ENCODE assay signal across 23 cellular contexts in genomic region chr1:196546272-196547245, GRCh38.
DNase-seq lines count a peak whose midpoint lies in the region; ATAC-seq, FAIRE-seq and TF ChIP-seq lines count a peak whose summit lies in the region.
"Had no signal": no experiment of that assay in that cellular context is flagged by ENCODE, and none has a peak within 500 bp of the region (broad histone marks: within the 10 kb centered on the region; RNA-seq: fewer than 3 reads in every experiment).

No MANE protein-coding gene starts in this region.

- POLR2A ChIA-PET in HepG2 (lab: Yijun Ruan, JAX), result interaction anchor here (0.5 kb wide), 1 partner anchor 110 kb away, joined by 3 read pairs; no protein-coding TSS in a partner anchor

- 49% methylated on average over 3 of the region's 3 CpGs for WGBS in liver
- 27% methylated on average over 3 of the region's 3 CpGs for WGBS in HepG2 (ENCODE audit: low lambda C conversion rate)

- no peak overlapping the region for H3K4me2 ChIP-seq in HepG2 (ENCODE audit: low read depth, low read length)

- no peaks in the 10 kb centered on the region for H4K20me1 ChIP-seq in HepG2 (ENCODE audit: insufficient read depth, low read length)

- H3K4me3 ChIP-seq in liver (ENCODE audit: low read depth in 1 of 3, low read length in 3 of 3) (no peak overlapping the region), HepG2 (replicated peaks in 1 of 3; ENCODE audit: insufficient read depth in 1 of 3, low read depth in 2 of 3, low read length in 3 of 3) (no peak overlapping the region)
- H3K4me3 ChIP-seq: esophagus squamous epithelium, psoas muscle, upper lobe of left lung had no signal

- TF ChIP-seq EP300 in HepG2 (IDR thresholded peaks at IDR 0.05; ENCODE audit: low read depth in 2 of 2, low read length in 2 of 2), result no peak
- TF ChIP-seq EP300 in HepG2 (CRISPR knock-in tag; IDR thresholded peaks at IDR 0.05; ENCODE audit: borderline replicate concordance), result no peak

- H3K27me3 ChIP-seq in liver (ENCODE audit: control insufficient read depth in 4 of 4, insufficient read depth in 4 of 4, low read length in 3 of 4) (no peaks in the 10 kb centered on the region), HepG2 (ENCODE audit: control insufficient read depth in 1 of 2, insufficient read depth in 2 of 2, low read length in 2 of 2) (no peaks in the 10 kb centered on the region)
- H3K27me3 ChIP-seq: esophagus squamous epithelium, upper lobe of left lung had no signal

- TF ChIP-seq CTCF in liver (IDR thresholded peaks at IDR 0.05; ENCODE audit: low read depth, low read length, missing input control) (no peak), HepG2 (CRISPR knock-in tag; IDR thresholded peaks at IDR 0.05) (no peak)

- no peaks in the 10 kb centered on the region for H3K79me2 ChIP-seq in HepG2 (ENCODE audit: insufficient read depth, low read length)

- H3K4me1 ChIP-seq in liver (ENCODE audit: control insufficient read depth in 4 of 4, insufficient read depth in 4 of 4, low read length in 3 of 4) (peaks cover 0 to 14% (median under 1%) of the 10 kb centered on the region in 4 donors), HepG2 (ENCODE audit: insufficient read depth, low read length) (no peaks in the 10 kb centered on the region)
- H3K4me1 ChIP-seq: esophagus squamous epithelium, psoas muscle, upper lobe of left lung had no signal

- peak; percentile 32 to 51 for TF ChIP-seq RAD21 in liver (IDR thresholded peaks at IDR 0.05)
- TF ChIP-seq RAD21 in HepG2 (CRISPR knock-in tag; IDR thresholded peaks at IDR 0.05), result no peak

- CTCF ChIA-PET in HepG2 (lab: Yijun Ruan, JAX; ENCODE audit: low intra/inter-chr PET ratio, low total read pairs), result no interaction called here

- in situ Hi-C loops in HepG2 (cut with HindIII; ENCODE audit: extremely low pct_ligation_motif_present, low pct_unique_long_range_greater_than_20kb), result no loop called here

- ATAC-seq in HepG2 (no peak), GM21529 (IDR thresholded peaks at IDR 0.05; ENCODE audit: unreplicated experiment) (no peak)
- ATAC-seq: activated T-helper 17 cell treated with anti-CD3 and anti-CD28 coated beads, Interleukin-2, amount 50 U/mL, for 72 hours; psoas muscle; stimulated activated naive CD8-positive, alpha-beta T cell treated with anti-CD3 and anti-CD28 coated beads, Interleukin-15, amount 100 ng/mL, for 72 hours had no signal

- intact Hi-C loops in HepG2 (cut with micrococcal nuclease; ENCODE audit: unreplicated experiment), result no loop called here

- H3K9me3 ChIP-seq in liver (ENCODE audit: control insufficient read depth in 4 of 4, low read length in 3 of 4), result no peaks in the 10 kb centered on the region
- no peaks in the 10 kb centered on the region for H3K9me3 ChIP-seq in HepG2 (ENCODE audit: low read length)
- H3K9me3 ChIP-seq: esophagus squamous epithelium, psoas muscle, upper lobe of left lung had no signal

- no peak overlapping the region for H3K9ac ChIP-seq in liver (ENCODE audit: low read depth in 1 of 2, low read length in 2 of 2)
- no peak overlapping the region for H3K9ac ChIP-seq in HepG2 (ENCODE audit: insufficient read depth, low read depth, low read length)

- BruUV-seq in HepG2 (replicated peaks; lab: Mats Ljungman, UMichigan), result no TSS peak

- DNase-seq in HepG2 (ENCODE audit: low spot score) (no peak), amniotic epithelial cell (ENCODE audit: low read depth) (peak; percentile 78), fibroblast of the conjunctiva (ENCODE audit: low read depth) (peak; percentile 73), LoVo (ENCODE audit: low spot score) (no peak), SW 1271 (lab: John Stamatoyannopoulos, UW) (no peak)
- DNase-seq in stimulated activated CD4-positive, alpha-beta T cell treated with anti-CD3 and anti-CD28 coated beads, Interleukin-4, amount 100 ng/mL, for 1 hour, result no peak
- DNase-seq: ACHN; activated CD4-positive, CD25-positive, alpha-beta regulatory T cell treated with anti-CD3 and anti-CD28 coated beads, Interleukin-2, amount 50 U/mL, for 72 hours; CD4-positive, alpha-beta memory T cell; DND-41; effector CD4-positive, alpha-beta T cell; esophagus squamous epithelium; kidney glomerular epithelial cell; NCI-H1417 treated with DMSO at 0.1 percent for 48 hours; nephron progenitor cell; psoas muscle; SHP77 treated with DMSO at 0.1 percent for 48 hours; stimulated activated CD4-positive, alpha-beta T cell treated with anti-CD3 and anti-CD28 coated beads, Interleukin-15, amount 100 ng/mL, for 24 hours; stimulated activated naive CD8-positive, alpha-beta T cell treated with anti-CD3 and anti-CD28 coated beads, Interleukin-15, amount 100 ng/mL, for 72 hours; upper lobe of left lung had no signal

- no peak overlapping the region for H2AFZ ChIP-seq in HepG2 (ENCODE audit: low read length)

- H3K27ac ChIP-seq in liver (ENCODE audit: low read depth in 1 of 2, low read length in 2 of 2) (peak overlapping the region; percentile 6 to 50), HepG2 (ENCODE audit: extremely low read length, insufficient read depth, low read length) (no peak overlapping the region)
- H3K27ac ChIP-seq: esophagus squamous epithelium, psoas muscle, upper lobe of left lung had no signal

- FAIRE-seq in HepG2 (lab: Jason Lieb, UNC), result no peak

- TF ChIP-seq POLR2A in HepG2 (IDR thresholded peaks at IDR 0.05; ENCODE audit: insufficient read depth in 1 of 2, low read depth in 2 of 2, low read length in 2 of 2), result no peak

- H3K36me3 ChIP-seq in liver (ENCODE audit: control insufficient read depth in 4 of 4, insufficient read depth in 3 of 4, low read depth in 1 of 4, low read length in 3 of 4), result no peaks in the 10 kb centered on the region
- no peaks in the 10 kb centered on the region for H3K36me3 ChIP-seq in HepG2 (replicated peaks in 1 of 2; ENCODE audit: control insufficient read depth in 1 of 2, insufficient read depth in 2 of 2, low read length in 2 of 2)
- H3K36me3 ChIP-seq: esophagus squamous epithelium, upper lobe of left lung had no signal

TF ChIP-seq in liver, 16 proteins besides CTCF, POLR2A, EP300 and RAD21 (continues in another document):
- TF ChIP-seq, protein P1, sequence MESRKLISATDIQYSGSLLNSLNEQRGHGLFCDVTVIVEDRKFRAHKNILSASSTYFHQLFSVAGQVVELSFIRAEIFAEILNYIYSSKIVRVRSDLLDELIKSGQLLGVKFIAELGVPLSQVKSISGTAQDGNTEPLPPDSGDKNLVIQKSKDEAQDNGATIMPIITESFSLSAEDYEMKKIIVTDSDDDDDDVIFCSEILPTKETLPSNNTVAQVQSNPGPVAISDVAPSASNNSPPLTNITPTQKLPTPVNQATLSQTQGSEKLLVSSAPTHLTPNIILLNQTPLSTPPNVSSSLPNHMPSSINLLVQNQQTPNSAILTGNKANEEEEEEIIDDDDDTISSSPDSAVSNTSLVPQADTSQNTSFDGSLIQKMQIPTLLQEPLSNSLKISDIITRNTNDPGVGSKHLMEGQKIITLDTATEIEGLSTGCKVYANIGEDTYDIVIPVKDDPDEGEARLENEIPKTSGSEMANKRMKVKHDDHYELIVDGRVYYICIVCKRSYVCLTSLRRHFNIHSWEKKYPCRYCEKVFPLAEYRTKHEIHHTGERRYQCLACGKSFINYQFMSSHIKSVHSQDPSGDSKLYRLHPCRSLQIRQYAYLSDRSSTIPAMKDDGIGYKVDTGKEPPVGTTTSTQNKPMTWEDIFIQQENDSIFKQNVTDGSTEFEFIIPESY (IDR thresholded peaks at IDR 0.05), result peak; percentile 71
- TF ChIP-seq GABPA (IDR thresholded peaks at IDR 0.05 in 1 of 2, conservative IDR thresholded peaks at IDR 0.05 in 1 of 2) (no peak), EGR1 (IDR thresholded peaks at IDR 0.05; ENCODE audit: low read depth in 2 of 2) (peak; percentile 76 to 93), JUND (IDR thresholded peaks at IDR 0.05) (peak; percentile 73 to 94), HNF4G (IDR thresholded peaks at IDR 0.05) (peak; percentile 13), RXRA (IDR thresholded peaks at IDR 0.05) (peak; percentile 64 to 84)
- TF ChIP-seq, protein P2, sequence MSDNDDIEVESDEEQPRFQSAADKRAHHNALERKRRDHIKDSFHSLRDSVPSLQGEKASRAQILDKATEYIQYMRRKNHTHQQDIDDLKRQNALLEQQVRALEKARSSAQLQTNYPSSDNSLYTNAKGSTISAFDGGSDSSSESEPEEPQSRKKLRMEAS (IDR thresholded peaks at IDR 0.05), result peak; percentile 27
- TF ChIP-seq, protein P3, sequence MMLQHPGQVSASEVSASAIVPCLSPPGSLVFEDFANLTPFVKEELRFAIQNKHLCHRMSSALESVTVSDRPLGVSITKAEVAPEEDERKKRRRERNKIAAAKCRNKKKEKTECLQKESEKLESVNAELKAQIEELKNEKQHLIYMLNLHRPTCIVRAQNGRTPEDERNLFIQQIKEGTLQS (IDR thresholded peaks at IDR 0.05), result peak; percentile 69

TF ChIP-seq in HepG2, 621 proteins besides CTCF, POLR2A, EP300 and RAD21 (continues in another document):
- TF ChIP-seq, protein P4, sequence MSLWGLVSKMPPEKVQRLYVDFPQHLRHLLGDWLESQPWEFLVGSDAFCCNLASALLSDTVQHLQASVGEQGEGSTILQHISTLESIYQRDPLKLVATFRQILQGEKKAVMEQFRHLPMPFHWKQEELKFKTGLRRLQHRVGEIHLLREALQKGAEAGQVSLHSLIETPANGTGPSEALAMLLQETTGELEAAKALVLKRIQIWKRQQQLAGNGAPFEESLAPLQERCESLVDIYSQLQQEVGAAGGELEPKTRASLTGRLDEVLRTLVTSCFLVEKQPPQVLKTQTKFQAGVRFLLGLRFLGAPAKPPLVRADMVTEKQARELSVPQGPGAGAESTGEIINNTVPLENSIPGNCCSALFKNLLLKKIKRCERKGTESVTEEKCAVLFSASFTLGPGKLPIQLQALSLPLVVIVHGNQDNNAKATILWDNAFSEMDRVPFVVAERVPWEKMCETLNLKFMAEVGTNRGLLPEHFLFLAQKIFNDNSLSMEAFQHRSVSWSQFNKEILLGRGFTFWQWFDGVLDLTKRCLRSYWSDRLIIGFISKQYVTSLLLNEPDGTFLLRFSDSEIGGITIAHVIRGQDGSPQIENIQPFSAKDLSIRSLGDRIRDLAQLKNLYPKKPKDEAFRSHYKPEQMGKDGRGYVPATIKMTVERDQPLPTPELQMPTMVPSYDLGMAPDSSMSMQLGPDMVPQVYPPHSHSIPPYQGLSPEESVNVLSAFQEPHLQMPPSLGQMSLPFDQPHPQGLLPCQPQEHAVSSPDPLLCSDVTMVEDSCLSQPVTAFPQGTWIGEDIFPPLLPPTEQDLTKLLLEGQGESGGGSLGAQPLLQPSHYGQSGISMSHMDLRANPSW (CRISPR knock-in tag; IDR thresholded peaks at IDR 0.05; ENCODE audit: borderline replicate concordance), result no peak

Comparison
In these comparisons a context has a peak if more than half of its experiments do, and no peak if none do; other contexts are left out.
1. DNase-seq: peak in amniotic epithelial cell (single experiment) and fibroblast of the conjunctiva (single experiment); none in HepG2 (single experiment), stimulated activated CD4-positive, alpha-beta T cell treated with anti-CD3 and anti-CD28 coated beads, Interleukin-4, amount 100 ng/mL, for 1 hour (single experiment), LoVo (single experiment) and SW 1271 (0 of 2).